Comparison of ENCODE assay signal across 10 cellular contexts in genomic region chr7:73316521-73316920, GRCh38. TPM values are rescaled to one million over a fixed set of nuclear protein-coding genes. Genes with fewer than 3 reads are reported as not detected.
"Had no signal": no experiment of that assay in that cellular context is flagged by ENCODE, and none has a peak within 500 bp of the region (broad histone marks: within the 10 kb centered on the region; RNA-seq: fewer than 3 reads in every experiment).

No MANE protein-coding gene starts in this region.

- DNase-seq: GOT3, H7, HFFc6, KBM-7 had no signal

- H3K36me3 ChIP-seq: HAP-1 had no signal

- H3K4me1 ChIP-seq: HAP-1 had no signal

- FAIRE-seq: HepG2 had no signal

- H3K4me3 ChIP-seq: HAP-1 had no signal

- H3K9me3 ChIP-seq: HAP-1 had no signal

- H3K27ac ChIP-seq: HL-60, KMS-11 had no signal

- H3K9ac ChIP-seq: KMS-11 had no signal

- H3K4me2 ChIP-seq: KMS-11 had no signal

- ATAC-seq: HCT116, HepG2 had no signal

RNA-seq across cellular contexts. Expression of gene TRIM50, which starts 11.4 kb away (rescaled TPM):
- total RNA-seq: H7, HFFc6, HT1080 had no signal

RNA-seq across cellular contexts. Expression of gene FKBP6, which starts 11.4 kb away (rescaled TPM):
- total RNA-seq: HFFc6, HT1080 had no signal
